1 cellular context compared by ENCODE assay signal in the genomic region with DNA sequence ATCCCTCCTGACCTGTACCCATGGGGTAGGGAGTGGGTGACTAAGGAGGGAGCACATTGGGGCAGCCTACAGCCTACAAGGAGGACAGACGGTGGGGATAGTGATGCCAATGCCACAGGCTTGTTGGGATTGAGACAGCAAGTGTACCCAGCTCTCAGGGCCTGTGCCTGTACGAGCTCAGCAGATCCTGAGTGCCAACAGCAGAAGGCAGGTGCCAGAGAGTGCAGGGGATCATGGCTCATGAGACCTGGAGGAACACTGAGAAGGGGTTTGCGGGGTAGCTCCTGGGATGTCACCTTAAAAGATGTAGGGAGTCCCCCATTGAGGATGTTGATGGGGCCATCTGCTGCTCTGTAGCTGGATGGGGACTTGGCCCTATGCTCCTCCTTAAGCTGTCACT.
TF ChIP-seq lines count a peak whose summit lies in the region.

No MANE protein-coding gene starts in this region.

TF ChIP-seq in IMR-90, 13 proteins besides CTCF, POLR2A, EP300 and RAD21 (continued from another document):
- TF ChIP-seq, protein P1, sequence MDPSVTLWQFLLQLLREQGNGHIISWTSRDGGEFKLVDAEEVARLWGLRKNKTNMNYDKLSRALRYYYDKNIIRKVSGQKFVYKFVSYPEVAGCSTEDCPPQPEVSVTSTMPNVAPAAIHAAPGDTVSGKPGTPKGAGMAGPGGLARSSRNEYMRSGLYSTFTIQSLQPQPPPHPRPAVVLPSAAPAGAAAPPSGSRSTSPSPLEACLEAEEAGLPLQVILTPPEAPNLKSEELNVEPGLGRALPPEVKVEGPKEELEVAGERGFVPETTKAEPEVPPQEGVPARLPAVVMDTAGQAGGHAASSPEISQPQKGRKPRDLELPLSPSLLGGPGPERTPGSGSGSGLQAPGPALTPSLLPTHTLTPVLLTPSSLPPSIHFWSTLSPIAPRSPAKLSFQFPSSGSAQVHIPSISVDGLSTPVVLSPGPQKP (IDR thresholded peaks at IDR 0.05; ENCODE audit: borderline replicate concordance, low read depth, low read length) = no peak
- TF ChIP-seq CHD1 (IDR thresholded peaks at IDR 0.05; ENCODE audit: low read depth, low read length) = no peak
- TF ChIP-seq RCOR1 (IDR thresholded peaks at IDR 0.05; ENCODE audit: insufficient replicate concordance, low read length) = no peak
- TF ChIP-seq MXI1 (IDR thresholded peaks at IDR 0.05; ENCODE audit: borderline replicate concordance, low read depth, low read length) = no peak
- TF ChIP-seq BHLHE40 (IDR thresholded peaks at IDR 0.05; ENCODE audit: low read depth, low read length) = no peak
- TF ChIP-seq RFX5 (IDR thresholded peaks at IDR 0.05; ENCODE audit: low read depth, low read length) = no peak
